ENCODE assay signal across 28 cellular contexts in the genomic region with DNA sequence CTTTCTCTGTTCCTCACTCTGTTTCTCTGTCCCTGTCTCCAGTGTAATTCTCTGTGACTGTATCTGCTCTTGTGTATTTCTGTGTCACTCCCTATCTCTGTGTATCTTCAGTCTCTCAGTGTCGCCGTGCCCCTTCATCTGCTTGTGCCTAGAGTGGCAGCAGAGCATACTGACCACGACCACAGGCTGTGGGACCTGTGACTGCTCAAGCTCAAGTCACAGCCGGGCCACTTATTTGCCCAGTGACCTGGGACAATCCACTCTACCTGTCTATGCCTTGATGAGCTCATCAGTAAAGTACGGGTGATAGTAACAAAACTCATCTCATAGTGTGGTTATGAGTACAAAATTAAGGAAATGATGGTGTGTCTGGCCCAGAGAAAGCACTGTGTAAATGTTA. TPM values are rescaled to one million over a fixed set of nuclear protein-coding genes. Genes with fewer than 3 reads are reported as not detected.
"Had no signal": no experiment of that assay in that cellular context is flagged by ENCODE, and none has a peak within 500 bp of the region (broad histone marks: within the 10 kb centered on the region; RNA-seq: fewer than 3 reads in every experiment).

No MANE protein-coding gene starts in this region.

- H3K36me3 ChIP-seq: neutrophil, thoracic aorta had no signal

- H2AFZ ChIP-seq: hepatocyte had no signal

- H3K4me2 ChIP-seq: hepatocyte had no signal

- H3K9me3 Mint-ChIP-seq: endodermal cell, nephron had no signal

- ATAC-seq: left cardiac atrium, left ventricle myocardium superior, sciatic nerve had no signal

- FAIRE-seq: kidney had no signal

- H3K27ac ChIP-seq: coronary artery, hepatocyte, neutrophil, stomach, thoracic aorta had no signal

- H3K27ac Mint-ChIP-seq: endodermal cell, nephron had no signal

- H3K79me2 ChIP-seq: hepatocyte had no signal

- DNase-seq: effector CD4-positive, alpha-beta T cell; endodermal cell; foreskin melanocyte; head of caudate nucleus; left cardiac atrium; left ventricle myocardium superior; mesenchymal stem cell; midbrain; naive B cell; stimulated activated CD4-positive, alpha-beta T cell treated with anti-CD3 and anti-CD28 coated beads, Interleukin-2, amount 100 ng/mL, for 24 hours; stimulated activated CD4-positive, alpha-beta T cell treated with anti-CD3 and anti-CD28 coated beads, Interleukin-4, amount 100 ng/mL, for 4 hours; stimulated activated naive CD4-positive, alpha-beta T cell; stomach; trophoblast cell had no signal

- H3K4me3 ChIP-seq: coronary artery, hepatocyte, lung, stomach, thoracic aorta had no signal

- H3K9me3 ChIP-seq: neutrophil, stomach, thoracic aorta had no signal

- H3K4me3 Mint-ChIP-seq: endodermal cell, nephron had no signal

RNA-seq across cellular contexts. Expression of a gene that starts 9.4 kb away (rescaled TPM):
- total RNA-seq: dermis microvascular lymphatic vessel endothelial cell, kidney, left cardiac atrium, left ventricle myocardium superior, lung, osteocyte, pulmonary artery endothelial cell, sciatic nerve, skeletal muscle tissue, urinary bladder had no signal
- polyA plus RNA-seq: urinary bladder had no signal

RNA-seq across cellular contexts. Expression of a gene that starts 20.8 kb away (rescaled TPM):
- total RNA-seq: dermis microvascular lymphatic vessel endothelial cell, endodermal cell, hepatocyte, kidney, left cardiac atrium, left ventricle myocardium superior, lung, osteocyte, pulmonary artery endothelial cell, sciatic nerve, skeletal muscle tissue, stomach, thoracic aorta, urinary bladder had no signal
- polyA plus RNA-seq: esophagus, hepatocyte, lung, stomach, urinary bladder had no signal

RNA-seq across cellular contexts. Expression of a gene that starts 26.0 kb away (rescaled TPM):
- total RNA-seq: dermis microvascular lymphatic vessel endothelial cell, endodermal cell, hepatocyte, kidney, left cardiac atrium, left ventricle myocardium superior, osteocyte, pulmonary artery endothelial cell, sciatic nerve, skeletal muscle tissue, stomach, urinary bladder had no signal

RNA-seq across cellular contexts. Expression of a gene that starts 31.9 kb away (rescaled TPM):
- total RNA-seq: dermis microvascular lymphatic vessel endothelial cell, endodermal cell, hepatocyte, kidney, left cardiac atrium, left ventricle myocardium superior, lung, osteocyte, pulmonary artery endothelial cell, sciatic nerve, skeletal muscle tissue, stomach, thoracic aorta, urinary bladder had no signal
- polyA plus RNA-seq: esophagus, hepatocyte, lung, stomach, urinary bladder had no signal
